ENCODE assay signal across 8 cellular contexts in the genomic region with DNA sequence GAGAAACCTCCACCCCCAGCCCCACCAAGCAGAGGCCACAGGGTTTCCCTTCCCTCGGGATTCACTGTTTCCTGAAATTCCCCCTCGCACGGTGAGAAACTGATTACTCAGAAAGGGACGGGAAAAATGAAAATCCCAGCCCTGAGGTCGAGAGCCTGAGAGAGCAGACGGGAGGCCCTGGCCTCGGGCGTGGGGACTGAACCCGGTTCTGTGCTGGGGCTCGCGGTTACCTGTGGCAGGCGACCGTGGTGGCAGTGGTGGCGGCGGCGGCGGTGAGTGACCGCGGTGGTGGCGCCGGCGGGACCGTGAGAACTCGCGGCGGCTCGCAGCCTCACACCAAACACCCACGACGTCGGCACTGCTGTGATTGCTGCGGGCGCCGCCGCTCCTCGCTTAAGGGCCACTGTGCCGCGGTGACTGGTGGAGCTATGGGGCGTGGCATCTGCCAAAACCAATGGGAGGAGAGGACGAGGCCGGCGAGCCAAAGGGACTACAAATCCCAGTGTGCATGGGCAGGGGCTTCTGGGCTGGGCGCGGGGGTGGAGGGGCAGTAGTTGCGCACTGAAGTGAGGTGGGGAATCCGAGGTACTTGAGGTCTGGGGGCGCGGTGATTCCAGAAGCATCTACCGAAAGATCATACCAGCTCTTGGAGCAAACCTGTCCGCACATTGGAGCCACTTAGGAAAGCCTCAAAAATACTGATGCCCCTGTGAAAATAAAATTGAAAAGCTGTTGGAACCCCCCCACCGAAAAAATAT. TPM values are rescaled to one million over a fixed set of nuclear protein-coding genes. Genes with fewer than 3 reads are reported as not detected.
DNase-seq lines count a peak whose midpoint lies in the region; ATAC-seq, FAIRE-seq and TF ChIP-seq lines count a peak whose summit lies in the region.

A gene (minus strand): TSS at position 369 of the 758 bp plus-strand sequence. CDS start 15,841 bp downstream, outside the sequence.

- peak; percentile 93 for TF ChIP-seq POLR2A in Raji (IDR thresholded peaks at IDR 0.05; ENCODE audit: insufficient read depth, low read depth, low read length)

- H3K4me3 ChIP-seq in neuron (ENCODE audit: low read length) (peak within 1 kb of the TSS; percentile 92), stomach smooth muscle (ENCODE audit: low read length in 2 of 2) (peak within 1 kb of the TSS; percentile 90 to 92)

- H3K9me3 ChIP-seq in neuron (ENCODE audit: low read length) = no peaks in the 10 kb centered on the region
- no peaks in the 10 kb centered on the region for H3K9me3 ChIP-seq in stomach smooth muscle (ENCODE audit: control insufficient read depth in 2 of 2, low read length in 2 of 2)

- H3K4me1 ChIP-seq in neuron (ENCODE audit: insufficient read depth, low read length) (peaks cover 8% of the 10 kb centered on the region), stomach smooth muscle (ENCODE audit: control insufficient read depth, insufficient read depth, low read length) (peaks cover 11% of the 10 kb centered on the region)

- H2AFZ ChIP-seq in neuron (ENCODE audit: low read depth, low read length) = peak within 1 kb of the TSS; percentile 92

- DNase-seq in D341Med (ENCODE audit: low spot score) (peak; percentile 97), HuH-7.5 (ENCODE audit: low spot score) (peak; percentile 79), frontal cortex (ENCODE audit: low spot score in 2 of 2) (peak; percentile 87 to 95)
- DNase-seq in activated naive CD4-positive, alpha-beta T cell treated with anti-CD3 and anti-CD28 coated beads, Interleukin-2, amount 50 U/mL, for 16 hours = peak; percentile 88

- H3K9ac ChIP-seq in stomach smooth muscle (ENCODE audit: low read length in 2 of 2) = peak within 1 kb of the TSS; percentile 87 to 88

- ATAC-seq in GM21423 (IDR thresholded peaks at IDR 0.05; ENCODE audit: unreplicated experiment) = peak; percentile 73

- no peaks in the 10 kb centered on the region for H3K36me3 ChIP-seq in neuron (ENCODE audit: insufficient read depth, low read length)
- H3K36me3 ChIP-seq in stomach smooth muscle (ENCODE audit: control insufficient read depth in 2 of 2, insufficient read depth in 2 of 2, low read length in 2 of 2) = no peaks in the 10 kb centered on the region

- FAIRE-seq in frontal cortex (lab: Jason Lieb, UNC) = no peak

- H3K27me3 ChIP-seq in neuron (ENCODE audit: insufficient read depth, low read length) = no peaks in the 10 kb centered on the region
- no peaks in the 10 kb centered on the region for H3K27me3 ChIP-seq in stomach smooth muscle (ENCODE audit: control insufficient read depth in 1 of 2, insufficient read depth in 2 of 2, low read length in 2 of 2)

- H3K27ac ChIP-seq in stomach smooth muscle (ENCODE audit: low read length) = peak within 1 kb of the TSS; percentile 64

RNA-seq across cellular contexts. Expression of the gene that starts here (rescaled TPM):
- 28.9 TPM for total RNA-seq in frontal cortex

Comparison
In these comparisons a context has a peak if more than half of its experiments do, and no peak if none do; other contexts are left out.
1. Peak in every context shown above with its lines: DNase-seq, ATAC-seq, H3K4me3 ChIP-seq and H3K27ac ChIP-seq.